Comparison of ENCODE assay signal across 14 cellular contexts in the genomic region with DNA sequence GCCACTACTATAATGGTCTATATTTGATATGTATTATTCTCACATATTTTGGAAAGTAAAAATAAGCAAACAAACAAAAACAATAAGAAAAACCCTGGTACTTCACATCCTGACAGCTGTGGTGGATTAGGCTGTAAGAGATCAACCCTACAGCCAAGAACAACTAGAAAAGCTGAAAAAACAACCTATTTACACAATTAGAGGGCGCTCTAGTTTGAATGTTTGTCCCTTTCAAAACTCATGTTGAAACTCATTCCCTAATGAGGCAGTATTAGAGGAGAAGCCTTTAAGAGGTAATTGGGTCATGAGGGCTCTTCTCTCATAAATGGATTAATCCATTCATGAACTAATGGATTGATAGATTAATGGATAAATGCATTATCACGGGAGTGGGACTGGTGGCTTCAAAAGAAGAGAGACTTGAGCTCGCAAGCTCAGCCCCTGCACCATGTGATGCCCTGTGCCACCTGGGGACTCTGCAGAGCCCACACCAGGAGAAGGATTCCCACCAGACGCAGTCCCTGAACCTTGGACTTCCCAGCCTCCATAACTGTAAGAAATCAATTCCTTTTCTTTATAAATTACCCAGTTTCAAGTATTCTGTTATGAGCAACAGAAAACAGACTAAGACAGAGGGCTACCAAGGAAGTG.
A peak's percentile ranks its signal among the peaks of the same experiment; 100 is the strongest.
DNase-seq lines count a peak whose midpoint lies in the region; ATAC-seq and TF ChIP-seq lines count a peak whose summit lies in the region.
"Had no signal": no experiment of that assay in that cellular context is flagged by ENCODE, and none has a peak within 500 bp of the region (broad histone marks: within the 10 kb centered on the region; RNA-seq: fewer than 3 reads in every experiment).

No MANE protein-coding gene starts in this region.

- H3K27me3 ChIP-seq in cardiac muscle cell (no peaks in the 10 kb centered on the region), NT2/D1 (ENCODE audit: insufficient read depth, insufficient read length) (no peaks in the 10 kb centered on the region), sigmoid colon (no peaks in the 10 kb centered on the region)
- H3K27me3 ChIP-seq: ascending aorta, pancreas had no signal

- H3K4me1 ChIP-seq in cardiac muscle cell (ENCODE audit: low read depth): no peaks in the 10 kb centered on the region
- H3K4me1 ChIP-seq in NT2/D1 (ENCODE audit: insufficient read depth, insufficient read length): no peaks in the 10 kb centered on the region
- no peaks in the 10 kb centered on the region for H3K4me1 ChIP-seq in sigmoid colon
- H3K4me1 ChIP-seq: ascending aorta, pancreas had no signal

- H3K9me3 ChIP-seq in cardiac muscle cell (ENCODE audit: low read depth) (no peaks in the 10 kb centered on the region), NT2/D1 (ENCODE audit: insufficient read depth, low read length) (no peaks in the 10 kb centered on the region), sigmoid colon (no peaks in the 10 kb centered on the region)
- H3K9me3 ChIP-seq: ascending aorta, pancreas, thoracic aorta had no signal

- H3K36me3 ChIP-seq in cardiac muscle cell: no peaks in the 10 kb centered on the region
- no peaks in the 10 kb centered on the region for H3K36me3 ChIP-seq in NT2/D1 (ENCODE audit: insufficient read depth, insufficient read length, low read length)
- no peaks in the 10 kb centered on the region for H3K36me3 ChIP-seq in sigmoid colon
- H3K36me3 ChIP-seq: ascending aorta, pancreas, thoracic aorta had no signal

- ATAC-seq in left ventricle myocardium superior (no peak), GM18858 (IDR thresholded peaks at IDR 0.05; ENCODE audit: unreplicated experiment) (no peak)
- ATAC-seq: pancreas had no signal

- H3K9ac ChIP-seq in NT2/D1 (ENCODE audit: insufficient read length, low read depth): no peak overlapping the region
- H3K9ac ChIP-seq: KMS-11 had no signal

- TF ChIP-seq CTCF in cardiac muscle cell (IDR thresholded peaks at IDR 0.05; ENCODE audit: low read depth, low read length): peak; percentile 37
- no peak for TF ChIP-seq CTCF in sigmoid colon (IDR thresholded peaks at IDR 0.05)

- intact Hi-C loops in left ventricle myocardium superior (cut with micrococcal nuclease): no loop called here
- intact Hi-C loops in sigmoid colon (cut with DNase I): no loop called here
- intact Hi-C loops in posterior cingulate gyrus (cut with DNase I): no loop called here

- H3K27ac ChIP-seq in cardiac muscle cell (no peak overlapping the region), sigmoid colon (no peak overlapping the region)
- H3K27ac ChIP-seq: ascending aorta, KMS-11, pancreas, thoracic aorta had no signal

- TF ChIP-seq POLR2A in sigmoid colon (IDR thresholded peaks at IDR 0.05): no peak

- no peak for TF ChIP-seq EP300 in sigmoid colon (IDR thresholded peaks at IDR 0.05)

- 71 to 75% methylated on average over 4 of the region's 4 CpGs for WGBS in sigmoid colon, 2 donors

- peak; percentile 2 to 44 for DNase-seq in cardiac muscle cell (ENCODE audit: low read depth in 1 of 2, low spot score in 1 of 2)
- no peak for DNase-seq in left ventricle myocardium superior
- peak; percentile 5 for DNase-seq in NT2/D1 (ENCODE audit: low read depth, low spot score)
- peak; percentile 19 for DNase-seq in fibroblast of gingiva (ENCODE audit: low read depth)
- no peak for DNase-seq in sigmoid colon
- no peak for DNase-seq in GDM1 (lab: John Stamatoyannopoulos, UW)
- no peak for DNase-seq in posterior cingulate gyrus
- DNase-seq: activated CD4-positive, alpha-beta T cell treated with anti-CD3 and anti-CD28 coated beads, Interleukin-2, amount 50 U/mL, for 4 hours; NCI-H2171 treated with DMSO at 0.1 percent for 48 hours; pancreas had no signal

- no peak overlapping the region for H3K4me3 ChIP-seq in cardiac muscle cell
- H3K4me3 ChIP-seq in NT2/D1 (ENCODE audit: insufficient read length, low read depth): no peak overlapping the region
- no peak overlapping the region for H3K4me3 ChIP-seq in sigmoid colon
- H3K4me3 ChIP-seq: ascending aorta, pancreas, thoracic aorta had no signal

Comparison
In these comparisons a context has a peak if more than half of its experiments do, and no peak if none do; other contexts are left out.
1. DNase-seq: peak in cardiac muscle cell (2 of 2), NT2/D1 (single experiment) and fibroblast of gingiva (single experiment); none in left ventricle myocardium superior (single experiment), sigmoid colon (single experiment), GDM1 (single experiment) and posterior cingulate gyrus (0 of 10).